8 cellular contexts compared by ENCODE assay signal in genomic region chr2:235494716-235495372, GRCh38. TPM values are rescaled to one million over a fixed set of nuclear protein-coding genes. Genes with fewer than 3 reads are reported as not detected.
DNase-seq lines count a peak whose midpoint lies in the region; ATAC-seq, FAIRE-seq and TF ChIP-seq lines count a peak whose summit lies in the region.

No MANE protein-coding gene starts in this region.

- WGBS in A549 (ENCODE audit: missing lambda C conversion rate), result 5% methylated on average over 13 of the region's 72 CpGs
- WGBS in GM23248 (ENCODE audit: low coverage in 1 of 2, low lambda C conversion rate in 2 of 2, missing lambda C conversion rate in 2 of 2), 2 experiments, result 0 to 1% methylated on average over 53 to 59 of the region's 72 CpGs

- H3K9me3 ChIP-seq in A549 (no peaks in the 10 kb centered on the region), GM23248 (ENCODE audit: low read depth) (no peaks in the 10 kb centered on the region)

- H3K4me3 Mint-ChIP-seq in activated CD8-positive, alpha-beta T cell treated with anti-CD3 and anti-CD28 coated beads for 36 hours, result peak overlapping the region; percentile 56

- peak overlapping the region; percentile 93 for H3K4me3 ChIP-seq in A549
- H3K4me3 ChIP-seq in GM23248, result peak overlapping the region; percentile 80

- peak in 1 of 2 experiments; percentile 37; a peak in 3 of 5 replicates for TF ChIP-seq RAD21 in A549 (conservative IDR thresholded peaks at IDR 0.05 in 1 of 2, IDR thresholded peaks at IDR 0.05 in 1 of 2)

- TF ChIP-seq CTCF in A549 (IDR thresholded peaks at IDR 0.05), result peak; percentile 28; the same call in 2 of the 3 replicates
- no peak for TF ChIP-seq CTCF in activated CD8-positive, alpha-beta T cell treated with anti-CD3 and anti-CD28 coated beads for 36 hours (IDR thresholded peaks at IDR 0.05)

- TF ChIP-seq EP300 in A549 (IDR thresholded peaks at IDR 0.05), result no peak

- CTCF ChIA-PET in A549 (lab: Yijun Ruan, JAX), result interaction anchor here (1.3 to 7.4 kb wide), 3 partner anchors 9 to 100 kb away, joined by 3 to 57 read pairs (median 3); no protein-coding TSS in a partner anchor
- CTCF ChIA-PET in activated CD8-positive, alpha-beta T cell treated with anti-CD3 and anti-CD28 coated beads for 36 hours (lab: Charles Lee), result no interaction called here

- in situ Hi-C loops in GM23248 (cut with MboI), result no loop called here

- peaks cover 8% of the 10 kb centered on the region for H3K4me1 Mint-ChIP-seq in activated CD8-positive, alpha-beta T cell treated with anti-CD3 and anti-CD28 coated beads for 36 hours (ENCODE audit: low read depth)

- ATAC-seq in A549, result peak; percentile 49 to 75
- peak; percentile 35 for ATAC-seq in activated CD8-positive, alpha-beta T cell treated with anti-CD3 and anti-CD28 coated beads for 36 hours
- ATAC-seq in HG03135 (IDR thresholded peaks at IDR 0.05; ENCODE audit: unreplicated experiment), result no peak
- ATAC-seq in HG03095 (IDR thresholded peaks at IDR 0.05; ENCODE audit: unreplicated experiment), result no peak

- H3K36me3 ChIP-seq in GM23248 (ENCODE audit: low read depth), result no peaks in the 10 kb centered on the region

- H4K20me1 ChIP-seq in GM23248 (ENCODE audit: insufficient read depth), result no peaks in the 10 kb centered on the region

- peaks cover 53% of the 10 kb centered on the region for H3K79me2 ChIP-seq in GM23248 (ENCODE audit: insufficient read depth)

- peaks cover 63% of the 10 kb centered on the region for H3K27me3 Mint-ChIP-seq in activated CD8-positive, alpha-beta T cell treated with anti-CD3 and anti-CD28 coated beads for 36 hours

- H2AFZ ChIP-seq in GM23248, result peak overlapping the region; percentile 81

- intact Hi-C loops in activated CD8-positive, alpha-beta T cell treated with anti-CD3 and anti-CD28 coated beads for 36 hours (cut with micrococcal nuclease), result no loop called here

- FAIRE-seq in A549 (lab: Jason Lieb, UNC) (no peak), GM12891 (lab: Jason Lieb, UNC) (no peak)

- H3K9ac ChIP-seq in GM23248, result peak overlapping the region; percentile 72

- peak in 1 of 2 experiments; percentile 50 for DNase-seq in A549 (ENCODE audit: low read depth in 1 of 2, low spot score in 1 of 2)
- DNase-seq in GM23248, result peak; percentile 79
- peak; percentile 15 for DNase-seq in activated CD8-positive, alpha-beta T cell treated with anti-CD3 and anti-CD28 coated beads for 36 hours
- DNase-seq in globus pallidus (ENCODE audit: low spot score), result peak; percentile 33
- DNase-seq in occipital lobe (lab: John Stamatoyannopoulos, UW), result peak; percentile 47
- no peak for DNase-seq in GM12891 (ENCODE audit: insufficient read length, low spot score)

- H3F3A ChIP-seq in GM23248 (ENCODE audit: insufficient read depth), result peaks cover 5% of the 10 kb centered on the region; the same call in 1 of the 2 replicates

- H3K9me3 Mint-ChIP-seq in activated CD8-positive, alpha-beta T cell treated with anti-CD3 and anti-CD28 coated beads for 36 hours, result peaks cover 3% of the 10 kb centered on the region

- H3K4me2 ChIP-seq in A549, result peak overlapping the region; percentile 95
- H3K4me2 ChIP-seq in GM23248 (ENCODE audit: unreplicated experiment), result peak overlapping the region; percentile 84

- no peak for TF ChIP-seq POLR2A in A549 (IDR thresholded peaks at IDR 0.05; ENCODE audit: low read length)
- TF ChIP-seq POLR2A in GM12891 (IDR thresholded peaks at IDR 0.05; ENCODE audit: low read depth, low read length), result no peak

- POLR2A ChIA-PET in A549 (lab: Yijun Ruan, JAX), result no interaction called here
- POLR2A ChIA-PET in activated CD8-positive, alpha-beta T cell treated with anti-CD3 and anti-CD28 coated beads for 36 hours (lab: Charles Lee), result interaction anchor here (0.6 kb wide), 1 partner anchor 63 kb away, joined by 3 read pairs; no protein-coding TSS in a partner anchor

- no peak overlapping the region for H3K27ac Mint-ChIP-seq in activated CD8-positive, alpha-beta T cell treated with anti-CD3 and anti-CD28 coated beads for 36 hours

- no peaks in the 10 kb centered on the region for H3K27me3 ChIP-seq in GM23248 (replicated peaks; ENCODE audit: insufficient read depth)

- H3K27ac ChIP-seq in A549 (peak overlapping the region; percentile 98 to 99), GM23248 (0 out of 2 replicates have a peak overlapping the region, but pooled peaks have one; percentile 8)

- H3K4me1 ChIP-seq in A549, result peaks cover 33% of the 10 kb centered on the region
- H3K4me1 ChIP-seq in GM23248 (ENCODE audit: insufficient read depth), result peaks cover 18% of the 10 kb centered on the region

- H3K36me3 Mint-ChIP-seq in activated CD8-positive, alpha-beta T cell treated with anti-CD3 and anti-CD28 coated beads for 36 hours (ENCODE audit: low read depth), result no peaks in the 10 kb centered on the region

- H3K9me2 ChIP-seq in GM23248 (ENCODE audit: insufficient read depth), result no peaks in the 10 kb centered on the region

TF ChIP-seq in A549, 52 proteins besides CTCF, POLR2A, EP300 and RAD21 (continues in another document):
- TF ChIP-seq ZNF302 (CRISPR knock-in tag; IDR thresholded peaks at IDR 0.05), result no peak
- no peak for TF ChIP-seq RFX5 (IDR thresholded peaks at IDR 0.05)
- TF ChIP-seq GATA3 (IDR thresholded peaks at IDR 0.05; ENCODE audit: borderline replicate concordance), result no peak
- no peak for TF ChIP-seq ZFP36 (IDR thresholded peaks at IDR 0.05; ENCODE audit: borderline replicate concordance, partially characterized antibody)
- TF ChIP-seq FOSB (CRISPR knock-in tag; IDR thresholded peaks at IDR 0.05), result no peak
- no peak for TF ChIP-seq FOXS1 (CRISPR knock-in tag; IDR thresholded peaks at IDR 0.05)
- TF ChIP-seq, protein P1, sequence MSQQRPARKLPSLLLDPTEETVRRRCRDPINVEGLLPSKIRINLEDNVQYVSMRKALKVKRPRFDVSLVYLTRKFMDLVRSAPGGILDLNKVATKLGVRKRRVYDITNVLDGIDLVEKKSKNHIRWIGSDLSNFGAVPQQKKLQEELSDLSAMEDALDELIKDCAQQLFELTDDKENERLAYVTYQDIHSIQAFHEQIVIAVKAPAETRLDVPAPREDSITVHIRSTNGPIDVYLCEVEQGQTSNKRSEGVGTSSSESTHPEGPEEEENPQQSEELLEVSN (IDR thresholded peaks at IDR 0.05; ENCODE audit: borderline replicate concordance, low read depth), result peak; percentile 33; the same call in 1 of the 2 replicates
- TF ChIP-seq, protein P2, sequence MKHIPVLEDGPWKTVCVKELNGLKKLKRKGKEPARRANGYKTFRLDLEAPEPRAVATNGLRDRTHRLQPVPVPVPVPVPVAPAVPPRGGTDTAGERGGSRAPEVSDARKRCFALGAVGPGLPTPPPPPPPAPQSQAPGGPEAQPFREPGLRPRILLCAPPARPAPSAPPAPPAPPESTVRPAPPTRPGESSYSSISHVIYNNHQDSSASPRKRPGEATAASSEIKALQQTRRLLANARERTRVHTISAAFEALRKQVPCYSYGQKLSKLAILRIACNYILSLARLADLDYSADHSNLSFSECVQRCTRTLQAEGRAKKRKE (CRISPR knock-in tag; IDR thresholded peaks at IDR 0.05; ENCODE audit: low read depth), result no peak
- TF ChIP-seq ZSCAN20 (CRISPR knock-in tag; IDR thresholded peaks at IDR 0.05), result no peak
- 0 out of 2 replicates have a peak, but pooled peaks have one; percentile 27 for TF ChIP-seq PHF8 (IDR thresholded peaks at IDR 0.05; ENCODE audit: borderline replicate concordance, low read depth)
- TF ChIP-seq CHD2 (IDR thresholded peaks at IDR 0.05; ENCODE audit: low read length, partially characterized antibody), result no peak
- no peak for TF ChIP-seq EHMT2 (IDR thresholded peaks at IDR 0.05; ENCODE audit: low read depth)

TF ChIP-seq in GM12891, 5 proteins besides CTCF, POLR2A, EP300 and RAD21:
- TF ChIP-seq POU2F2 (IDR thresholded peaks at IDR 0.05; ENCODE audit: low read depth, low read length) (no peak), PAX5 (IDR thresholded peaks at IDR 0.05; ENCODE audit: insufficient read depth, low read length, severe bottlenecking) (no peak), SPI1 (IDR thresholded peaks at IDR 0.05; ENCODE audit: low read depth, low read length) (no peak), POLR2AphosphoS5 (IDR thresholded peaks at IDR 0.05; ENCODE audit: low read depth, low read length) (no peak), TAF1 (IDR thresholded peaks at IDR 0.05; ENCODE audit: low read depth, low read length) (no peak)
TF ChIP-seq in GM12891: peak in this region for 0.

RNA-seq across cellular contexts. Expression of gene AGAP1, which starts 1.0 kb away (rescaled TPM):
- 21.9 and 23.9 TPM in 2 replicates for polyA plus RNA-seq in A549 (2011; rRNA removed)
- polyA plus RNA-seq in A549 (2012; cell fraction: cytosol; rRNA removed), result 25.5 and 30.7 TPM in 2 replicates
- polyA plus RNA-seq in A549 (2012; cell fraction: nucleus; rRNA removed), result 19.2 and 25.0 TPM in 2 replicates
- polyA plus RNA-seq in A549 (2017; fragmentation: RNase III; extraction: RNeasy Plus Mini Kit Qiagen cat#74134 plus additional on column Dnase treatment), result 19.4 to 20.6 TPM (median 20.2 TPM) in 3 replicates
- 52.7 and 67.8 TPM in 2 replicates for polyA minus RNA-seq in A549 (2011; rRNA and poly(A)+ RNA removed)
- total RNA-seq in GM23248 (2014; rRNA removed; shearing (Covaris generic)), result 9.9 and 18.3 TPM in 2 replicates
- polyA plus RNA-seq in GM23248 (2016; fragmentation: Nextera tagmentation; extraction: Ambion mirVana), result 2.2 and 3.0 TPM in 2 replicates
- total RNA-seq in activated CD8-positive, alpha-beta T cell treated with anti-CD3 and anti-CD28 coated beads for 36 hours, result 1 to 10 TPM; 2.5 to 2.9 TPM
- total RNA-seq in occipital lobe, result 27.5 TPM
- 0.41 TPM for polyA plus RNA-seq in GM12891 (2012; ENCODE audit: low read depth, missing spikeins)

Comparison
In these comparisons a context has a peak if more than half of its experiments do, and no peak if none do; other contexts are left out.
1. ATAC-seq: peak in A549 (2 of 2) and activated CD8-positive, alpha-beta T cell treated with anti-CD3 and anti-CD28 coated beads for 36 hours (single experiment); none in HG03135 (single experiment) and HG03095 (single experiment).